In genomic region chr4:48692897-48693296, GRCh38 we compare ENCODE assay signal across 23 cellular contexts.
DNase-seq lines count a peak whose midpoint lies in the region; TF ChIP-seq lines count a peak whose summit lies in the region.
"Had no signal": no experiment of that assay in that cellular context is flagged by ENCODE, and none has a peak within 500 bp of the region (broad histone marks: within the 10 kb centered on the region; RNA-seq: fewer than 3 reads in every experiment).

No MANE protein-coding gene starts in this region.

- no peak overlapping the region for H3K18ac ChIP-seq in H9 (ENCODE audit: insufficient read length, low read depth, low read length)

- no peaks in the 10 kb centered on the region for H3K23me2 ChIP-seq in H9 (ENCODE audit: insufficient read length, low read depth, low read length, poor library complexity, severe bottlenecking)

- WGBS in H9 (ENCODE audit: extremely low coverage, insufficient read length, low lambda C conversion rate) = 100% methylated on average over 1 of the region's 2 CpGs
- WGBS in endodermal cell (ENCODE audit: insufficient coverage in 1 of 2, insufficient read length in 1 of 2), 2 experiments = 34 to 54% methylated on average over 2 of the region's 2 CpGs

- H3K9me3 ChIP-seq in H9 (ENCODE audit: control insufficient read depth, low read depth, low read length) (no peaks in the 10 kb centered on the region), adipocyte (ENCODE audit: control insufficient read depth, low read length) (no peaks in the 10 kb centered on the region), endodermal cell (ENCODE audit: control insufficient read depth, low read length) (no peaks in the 10 kb centered on the region), SJCRH30 (replicated peaks) (no peaks in the 10 kb centered on the region)
- H3K9me3 ChIP-seq: BLaER1, Caco-2, Peyer's patch had no signal

- no peak overlapping the region for H3K4me3 ChIP-seq in adipocyte (ENCODE audit: low read length)
- H3K4me3 ChIP-seq in endodermal cell (ENCODE audit: low read length) = peak overlapping the region; percentile 30
- no peak overlapping the region for H3K4me3 ChIP-seq in SJCRH30
- H3K4me3 ChIP-seq: BLaER1, K562, Peyer's patch had no signal

- H4K8ac ChIP-seq in H9 (replicated peaks; ENCODE audit: insufficient read length, low read depth, low read length) = no peak overlapping the region

- no peak overlapping the region for H4K91ac ChIP-seq in H9 (ENCODE audit: insufficient read length, low read depth, low read length)

- no peak overlapping the region for H3K56ac ChIP-seq in H9 (ENCODE audit: insufficient read length, low read depth, low read length)

- H3K27ac ChIP-seq in H9 (ENCODE audit: insufficient read length, low read depth, low read length) = no peak overlapping the region
- H3K27ac ChIP-seq in endodermal cell (ENCODE audit: low read depth, low read length) = no peak overlapping the region
- no peak overlapping the region for H3K27ac ChIP-seq in SJCRH30
- H3K27ac ChIP-seq: BLaER1, Peyer's patch had no signal

- peak overlapping the region in 2 of 3 experiments; percentile 13 to 54; a peak in 4 of 7 replicates for H3K27ac Mint-ChIP-seq in H9
- peak overlapping the region; percentile 22 for H3K27ac Mint-ChIP-seq in endodermal cell

- H2AK5ac ChIP-seq in H9 (ENCODE audit: insufficient read length, low read length) = no peak overlapping the region

- H3K36me3 ChIP-seq in adipocyte (ENCODE audit: control insufficient read depth, insufficient read depth, low read length, severe bottlenecking) (no peaks in the 10 kb centered on the region), endodermal cell (ENCODE audit: control insufficient read depth, insufficient read depth, low read length) (no peaks in the 10 kb centered on the region), SJCRH30 (no peaks in the 10 kb centered on the region)
- H3K36me3 ChIP-seq: Peyer's patch had no signal

- no peak overlapping the region for H2BK15ac ChIP-seq in H9 (ENCODE audit: low read depth, low read length)

- no peak overlapping the region for H3K9ac ChIP-seq in H9 (ENCODE audit: extremely low read depth, insufficient read length, low read length)
- H3K9ac ChIP-seq in adipocyte (ENCODE audit: low read length) = no peak overlapping the region
- peak overlapping the region; percentile 42 for H3K9ac ChIP-seq in endodermal cell (ENCODE audit: extremely low read depth, low read length, poor library complexity, severe bottlenecking)
- H3K9ac ChIP-seq: BLaER1 had no signal

- H4K20me1 ChIP-seq in H9 (ENCODE audit: control insufficient read depth, insufficient read depth, insufficient read length) = no peaks in the 10 kb centered on the region

- H3T11ph ChIP-seq in H9 (ENCODE audit: low read length) = no peak overlapping the region

- no peak overlapping the region for H2BK12ac ChIP-seq in H9 (ENCODE audit: insufficient read length, low read depth, low read length)

- no peak overlapping the region for H3K4ac ChIP-seq in H9 (ENCODE audit: low read depth, low read length)

- no peak overlapping the region for H4K5ac ChIP-seq in H9 (ENCODE audit: insufficient read length, low read depth, low read length)

- H3K27me3 Mint-ChIP-seq in H9 (ENCODE audit: low read depth) (no peaks in the 10 kb centered on the region), endodermal cell (ENCODE audit: insufficient read depth) (no peaks in the 10 kb centered on the region)
- H3K27me3 Mint-ChIP-seq: CD4-positive, alpha-beta memory T cell had no signal

- H2BK5ac ChIP-seq in H9 (ENCODE audit: insufficient read length, low read length) = no peak overlapping the region

- no peak overlapping the region for H2BK20ac ChIP-seq in H9 (ENCODE audit: low read depth, low read length, poor library complexity, severe bottlenecking)

- no peak overlapping the region for H2BK120ac ChIP-seq in H9 (ENCODE audit: low read depth, low read length, poor library complexity, severe bottlenecking)

- H3K4me1 ChIP-seq in H9 (ENCODE audit: insufficient read depth, low read length) (peaks cover 3% of the 10 kb centered on the region; the same call in 1 of the 2 replicates), adipocyte (ENCODE audit: control insufficient read depth, insufficient read depth, low read length) (peaks cover under 1% of the 10 kb centered on the region), endodermal cell (ENCODE audit: control insufficient read depth, insufficient read depth, low read length) (peaks cover 12% of the 10 kb centered on the region), SJCRH30 (peaks cover 6% of the 10 kb centered on the region)
- H3K4me1 ChIP-seq: Caco-2 had no signal

- H2AFZ ChIP-seq in H9 (ENCODE audit: low read length) = no peak overlapping the region

- no peak overlapping the region for H3K23ac ChIP-seq in H9 (ENCODE audit: insufficient read length, low read depth, low read length)

- no peak overlapping the region for H3K14ac ChIP-seq in H9 (ENCODE audit: insufficient read depth, low read length)

- H3K4me1 Mint-ChIP-seq in H9 = peaks cover 26 to 31% of the 10 kb centered on the region in 2 experiments
- H3K4me1 Mint-ChIP-seq in endodermal cell = peaks cover 43% of the 10 kb centered on the region

- TF ChIP-seq CTCF in H9 (conservative IDR thresholded peaks at IDR 0.05) = no peak
- no peak for TF ChIP-seq CTCF in endodermal cell (conservative IDR thresholded peaks at IDR 0.05)

- DNase-seq in EH (ENCODE audit: low read depth) (peak; percentile 13), H9 (no peak), adipocyte (ENCODE audit: low read depth) (peak; percentile 34), endodermal cell (no peak), NOMO-1 treated with dmso at 0.1 percent for 144 hours (lab: John Stamatoyannopoulos, UW; ENCODE audit: unreplicated experiment) (no peak), SJCRH30 (no peak)
- DNase-seq in stimulated activated CD4-positive, alpha-beta T cell treated with anti-CD3 and anti-CD28 coated beads, Interleukin-15, amount 100 ng/mL, for 24 hours = no peak
- DNase-seq: Caco-2; CD4-positive, alpha-beta memory T cell; DMS 273 treated with DMSO at 0.1 percent for 48 hours; DMS79 treated with DMSO at 0.1 percent for 48 hours; MM.1S; NCI-H1048; NCI-H1417 treated with DMSO at 0.1 percent for 48 hours; NCI-H187 treated with DMSO at 0.1 percent for 48 hours; NCI-H345; NCI-H524; NCI-H774; NK-92 treated with Interleukin-12 subunit alpha and Interleukin-12 subunit beta, amount 100 ng/mL, for 24 hours; Peyer's patch; SW 1271 had no signal

- H3K36me3 Mint-ChIP-seq in H9 (ENCODE audit: insufficient read depth in 1 of 3, low read depth in 3 of 3) (peaks cover 0 to 5% (median 3%) of the 10 kb centered on the region in 3 experiments; a peak in 2 of 7 replicates), endodermal cell (ENCODE audit: low read depth) (peaks cover 3% of the 10 kb centered on the region)

- H3K4me2 ChIP-seq in H9 (ENCODE audit: insufficient read depth, insufficient read length, low read length) = no peak overlapping the region
- H3K4me2 ChIP-seq: BLaER1 had no signal

- H3K4me3 Mint-ChIP-seq in H9 (no peak overlapping the region), endodermal cell (no peak overlapping the region)
- H3K4me3 Mint-ChIP-seq: CD4-positive, alpha-beta memory T cell had no signal

- H3K27me3 ChIP-seq in H9 (ENCODE audit: insufficient read depth, low read length) = no peaks in the 10 kb centered on the region
- H3K27me3 ChIP-seq in adipocyte (replicated peaks; ENCODE audit: control insufficient read depth, insufficient read depth, low read length) = no peaks in the 10 kb centered on the region
- H3K27me3 ChIP-seq in endodermal cell (ENCODE audit: control insufficient read depth, insufficient read depth, low read length, poor library complexity, severe bottlenecking) = no peaks in the 10 kb centered on the region
- no peaks in the 10 kb centered on the region for H3K27me3 ChIP-seq in SJCRH30
- H3K27me3 ChIP-seq: BLaER1, Peyer's patch had no signal

- peaks cover 4% of the 10 kb centered on the region for H3K79me1 ChIP-seq in H9 (ENCODE audit: insufficient read depth, low read depth, low read length, poor library complexity, severe bottlenecking)

- H3K9me3 Mint-ChIP-seq in H9 (no peaks in the 10 kb centered on the region), endodermal cell (peaks cover 2% of the 10 kb centered on the region)
- H3K9me3 Mint-ChIP-seq: CD4-positive, alpha-beta memory T cell had no signal

- peaks cover 2% of the 10 kb centered on the region; the same call in 1 of the 2 replicates for H3K79me2 ChIP-seq in H9 (ENCODE audit: insufficient read depth, low read length)

Comparison
In these comparisons a context has a peak if more than half of its experiments do, and no peak if none do; other contexts are left out.
1. DNase-seq: peak in EH (single experiment) and adipocyte (single experiment); none in H9 (single experiment), endodermal cell (single experiment), NOMO-1 treated with dmso at 0.1 percent for 144 hours (single experiment), stimulated activated CD4-positive, alpha-beta T cell treated with anti-CD3 and anti-CD28 coated beads, Interleukin-15, amount 100 ng/mL, for 24 hours (single experiment) and SJCRH30 (0 of 2).